In genomic region chr6:154410619-154411044, GRCh38 we compare ENCODE assay signal across 8 cellular contexts. TPM values are rescaled to one million over a fixed set of nuclear protein-coding genes. Genes with fewer than 3 reads are reported as not detected.
DNase-seq lines count a peak whose midpoint lies in the region; ATAC-seq lines count a peak whose summit lies in the region.

No MANE protein-coding gene starts in this region.

- no peaks in the 10 kb centered on the region for H3K79me2 ChIP-seq in ACC112 (ENCODE audit: control insufficient read depth, insufficient read depth, low read length, unreplicated experiment)

- H3K27ac ChIP-seq in ACC112 (ENCODE audit: low read depth, low read length) (peak overlapping the region; percentile 83), epithelial cell of prostate (peak overlapping the region; percentile 18)

- peaks cover 23% of the 10 kb centered on the region for H3K4me1 ChIP-seq in ACC112 (ENCODE audit: control insufficient read depth, insufficient read depth, low read length, unreplicated experiment)

- H3K4me3 ChIP-seq in ACC112 (ENCODE audit: low read depth, low read length) = peak overlapping the region; percentile 60

- H3K27me3 ChIP-seq in ACC112 (ENCODE audit: insufficient read depth, low read length) = no peaks in the 10 kb centered on the region

- DNase-seq in OCI-M1 (lab: John Stamatoyannopoulos, UW) = peak; percentile 39
- peak; percentile 36 for DNase-seq in epithelial cell of prostate (ENCODE audit: low read depth, low spot score)
- peak; percentile 96 for DNase-seq in myocyte (ENCODE audit: low read depth)
- DNase-seq in NCI-H774 (lab: John Stamatoyannopoulos, UW) = no peak

- H2AFZ ChIP-seq in ACC112 (ENCODE audit: low read length, unreplicated experiment) = peak overlapping the region; percentile 74

- ATAC-seq in GM21390 (IDR thresholded peaks at IDR 0.05; ENCODE audit: unreplicated experiment) = peak; percentile 66
- ATAC-seq in GM19324 (IDR thresholded peaks at IDR 0.05; ENCODE audit: low FRiP score, unreplicated experiment) = no peak
- ATAC-seq in HG03520 (IDR thresholded peaks at IDR 0.05; ENCODE audit: unreplicated experiment) = no peak

- H3K36me3 ChIP-seq in ACC112 (ENCODE audit: insufficient read depth, low read length) = 0 out of 2 replicates have a peak, but pooled peaks cover 3% of the 10 kb centered on the region

RNA-seq across cellular contexts. Expression of gene IPCEF1, which starts 54.0 kb away (rescaled TPM):
- not detected in 2 replicates for total RNA-seq in myocyte
- not detected for polyA plus RNA-seq in myocyte (2012)
